ENCODE assay signal across 13 cellular contexts in the genomic region with DNA sequence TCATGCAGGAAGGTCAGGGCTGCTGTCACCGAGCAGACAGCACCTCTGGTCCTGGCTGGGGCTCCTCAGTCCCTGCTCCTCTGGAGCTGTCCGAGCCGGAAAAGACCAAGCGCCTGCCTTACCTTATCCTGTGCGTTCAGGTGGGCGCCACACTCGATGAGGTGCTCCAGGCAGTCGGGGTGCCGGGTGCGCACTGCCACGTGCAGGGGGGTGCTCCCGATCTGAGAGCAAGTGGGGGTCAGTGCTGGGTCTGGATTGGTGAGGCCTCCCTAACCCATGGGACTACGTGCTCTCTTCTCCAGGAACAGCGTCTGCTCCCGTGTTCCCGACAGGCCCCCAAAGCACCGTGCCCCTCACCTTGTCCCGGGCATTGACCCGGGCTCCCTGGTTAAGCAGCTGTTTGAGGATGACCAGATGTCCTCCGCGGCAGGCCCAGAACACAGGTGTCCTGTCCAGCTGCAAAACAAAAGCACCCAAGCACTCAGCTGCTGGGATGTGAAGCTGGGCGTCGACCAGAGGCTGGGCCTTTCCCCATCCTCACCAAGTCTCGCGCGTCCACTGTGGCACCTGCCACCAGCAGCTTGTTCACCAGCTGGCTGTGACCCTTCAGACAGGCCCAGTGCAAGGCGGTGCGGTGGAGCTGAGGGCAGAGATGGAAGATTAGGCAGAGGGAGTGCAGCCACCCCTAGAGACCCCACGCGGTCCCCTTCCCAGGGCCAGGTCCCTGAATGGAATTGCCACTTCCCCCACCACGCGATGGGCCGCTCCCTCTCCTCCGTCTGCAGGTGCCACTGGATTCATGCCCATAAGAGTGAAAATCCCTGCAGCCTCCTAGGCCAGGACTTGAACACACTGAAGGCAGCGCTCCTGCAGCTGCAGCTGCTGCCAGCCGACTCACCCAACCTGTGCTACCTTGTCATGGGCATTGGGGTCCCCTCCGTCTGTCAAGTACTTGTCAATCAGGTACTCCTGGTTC. TPM values are rescaled to one million over a fixed set of nuclear protein-coding genes. Genes with fewer than 3 reads are reported as not detected.
DNase-seq lines count a peak whose midpoint lies in the region; ATAC-seq and TF ChIP-seq lines count a peak whose summit lies in the region.
"Had no signal": no experiment of that assay in that cellular context is flagged by ENCODE, and none has a peak within 500 bp of the region (broad histone marks: within the 10 kb centered on the region; RNA-seq: fewer than 3 reads in every experiment).

No MANE protein-coding gene starts in this region.

- ATAC-seq in activated T-cell treated with anti-CD3 and anti-CD28 coated beads, Interleukin-2, amount 50 U/mL, for 72 hours (replicated peaks in 1 of 2): no peak
- peak; percentile 32; the same call in 1 of the 2 replicates for ATAC-seq in Panc1
- no peak for ATAC-seq in stimulated activated naive B cell treated with anti-CD40 and anti-IgM and Interleukin-4, amounts not matched to agents 10 μg/mL and 1 μg/mL and 100 μg/mL, for 72 hours (replicated peaks)

- no peaks in the 10 kb centered on the region for H3K9me3 Mint-ChIP-seq in activated T-cell treated with anti-CD3 and anti-CD28 coated beads, Interleukin-2, amount 50 U/mL, for 72 hours
- no peaks in the 10 kb centered on the region for H3K9me3 Mint-ChIP-seq in stimulated activated naive B cell treated with anti-CD40 and anti-IgM and Interleukin-4, amounts not matched to agents 10 μg/mL and 1 μg/mL and 100 μg/mL, for 72 hours
- no peaks in the 10 kb centered on the region for H3K9me3 Mint-ChIP-seq in HFFc6
- H3K9me3 Mint-ChIP-seq: activated T-helper 1 cell treated with anti-CD3 and anti-CD28 coated beads, Interleukin-12 subunit alpha, Interleukin-12 subunit beta, Interleukin-2, Interleukin-4 antibody, amounts not matched to agents 30 ng/mL and 10 ng/mL and 1 ng/mL, durations not matched to agents 14 hours and 24 hours and 36 hours had no signal

- peaks cover 0 to 2% of the 10 kb centered on the region in 2 donors for H3K36me3 Mint-ChIP-seq in activated T-cell treated with anti-CD3 and anti-CD28 coated beads, Interleukin-2, amount 50 U/mL, for 72 hours (ENCODE audit: insufficient read depth in 2 of 2)
- peaks cover 2 to 27% of the 10 kb centered on the region in 2 donors for H3K36me3 Mint-ChIP-seq in stimulated activated naive B cell treated with anti-CD40 and anti-IgM and Interleukin-4, amounts not matched to agents 10 μg/mL and 1 μg/mL and 100 μg/mL, for 72 hours
- no peaks in the 10 kb centered on the region for H3K36me3 Mint-ChIP-seq in HFFc6 (ENCODE audit: low read depth)

- in situ Hi-C loops in Panc1 (cut with HindIII; ENCODE audit: low pct_unique_long_range_greater_than_20kb, low sequenced_read_pairs): no loop called here

- no peaks in the 10 kb centered on the region for H3K27me3 Mint-ChIP-seq in activated T-cell treated with anti-CD3 and anti-CD28 coated beads, Interleukin-2, amount 50 U/mL, for 72 hours (ENCODE audit: low read depth)
- H3K27me3 Mint-ChIP-seq in stimulated activated naive B cell treated with anti-CD40 and anti-IgM and Interleukin-4, amounts not matched to agents 10 μg/mL and 1 μg/mL and 100 μg/mL, for 72 hours: no peaks in the 10 kb centered on the region
- peaks cover 2% of the 10 kb centered on the region for H3K27me3 Mint-ChIP-seq in HFFc6 (ENCODE audit: insufficient read depth)

- peak overlapping the region; percentile 28 to 34 for H3K4me3 Mint-ChIP-seq in activated T-cell treated with anti-CD3 and anti-CD28 coated beads, Interleukin-2, amount 50 U/mL, for 72 hours
- peak overlapping the region; percentile 59 to 73 for H3K4me3 Mint-ChIP-seq in stimulated activated naive B cell treated with anti-CD40 and anti-IgM and Interleukin-4, amounts not matched to agents 10 μg/mL and 1 μg/mL and 100 μg/mL, for 72 hours
- H3K4me3 Mint-ChIP-seq in HFFc6: no peak overlapping the region

- CTCF ChIA-PET in Panc1 (lab: Charles Lee): no interaction called here

- H3K4me1 Mint-ChIP-seq in activated T-cell treated with anti-CD3 and anti-CD28 coated beads, Interleukin-2, amount 50 U/mL, for 72 hours (ENCODE audit: low read depth): peaks cover 13% of the 10 kb centered on the region
- H3K4me1 Mint-ChIP-seq in stimulated activated naive B cell treated with anti-CD40 and anti-IgM and Interleukin-4, amounts not matched to agents 10 μg/mL and 1 μg/mL and 100 μg/mL, for 72 hours: peaks cover 14 to 19% of the 10 kb centered on the region in 2 donors
- H3K4me1 Mint-ChIP-seq in HFFc6 (ENCODE audit: low read depth): no peaks in the 10 kb centered on the region

- intact Hi-C loops in Panc1 (cut with micrococcal nuclease; ENCODE audit: unreplicated experiment): no loop called here

- POLR2A ChIA-PET in Panc1 (lab: Charles Lee): no interaction called here

- no peaks in the 10 kb centered on the region for H3K4me1 ChIP-seq in Panc1 (ENCODE audit: control insufficient read depth, insufficient read depth, low read length)
- H3K4me1 ChIP-seq: SJSA1 had no signal

- TF ChIP-seq CTCF in Panc1 (IDR thresholded peaks at IDR 0.05) (no peak), HFFc6 (IDR thresholded peaks at IDR 0.05) (no peak)

- H3K9me3 ChIP-seq in Panc1 (ENCODE audit: control insufficient read depth, insufficient read depth, low read depth, low read length): no peaks in the 10 kb centered on the region
- H3K9me3 ChIP-seq: heart left ventricle, left ventricle myocardium inferior, SJSA1 had no signal

- H3K4me3 ChIP-seq in Panc1 (ENCODE audit: low read depth in 2 of 2, low read length in 2 of 2): no peak overlapping the region
- H3K4me3 ChIP-seq: SJSA1 had no signal

- no TSS peak for BruUV-seq in Panc1 (replicated peaks; lab: Mats Ljungman, UMichigan)

- DNase-seq in activated T-cell treated with anti-CD3 and anti-CD28 coated beads, Interleukin-2, amount 50 U/mL, for 72 hours: no peak
- no peak for DNase-seq in activated T-cell treated with anti-CD3 and anti-CD28 coated beads for 4 hours
- DNase-seq in Panc1 (ENCODE audit: low read depth, low spot score): no peak
- peak; percentile 46 for DNase-seq in islet precursor cell
- DNase-seq in stimulated activated naive B cell treated with anti-CD40 and anti-IgM and Interleukin-4, amounts not matched to agents 10 μg/mL and 1 μg/mL and 100 μg/mL, for 72 hours: no peak
- no peak for DNase-seq in HFFc6
- no peak for DNase-seq in NCI-H1930 (lab: John Stamatoyannopoulos, UW)
- no peak for DNase-seq in activated CD4-positive, alpha-beta T cell treated with anti-CD3 and anti-CD28 coated beads, Interleukin-2, amount 50 U/mL, for 1 hour
- DNase-seq: NCI-H1436 treated with DMSO at 0.1 percent for 48 hours had no signal

- H3K36me3 ChIP-seq in Panc1 (ENCODE audit: control insufficient read depth, insufficient read depth, low read length): peaks cover under 1% of the 10 kb centered on the region; the same call in 1 of the 2 replicates
- H3K36me3 ChIP-seq: SJSA1 had no signal

- no peaks in the 10 kb centered on the region for H3K27me3 ChIP-seq in Panc1 (ENCODE audit: control insufficient read depth, insufficient read depth, low read length)
- H3K27me3 ChIP-seq: heart left ventricle, SJSA1 had no signal

- no peak overlapping the region for H3K27ac ChIP-seq in Panc1 (ENCODE audit: low read length)
- H3K27ac ChIP-seq: left ventricle myocardium inferior, SJSA1 had no signal

- no peak overlapping the region for H3K27ac Mint-ChIP-seq in activated T-cell treated with anti-CD3 and anti-CD28 coated beads, Interleukin-2, amount 50 U/mL, for 72 hours
- H3K27ac Mint-ChIP-seq in stimulated activated naive B cell treated with anti-CD40 and anti-IgM and Interleukin-4, amounts not matched to agents 10 μg/mL and 1 μg/mL and 100 μg/mL, for 72 hours: no peak overlapping the region
- no peak overlapping the region for H3K27ac Mint-ChIP-seq in HFFc6

RNA-seq across cellular contexts. Expression of gene ANKRD23, which starts 3.7 kb away (rescaled TPM):
- total RNA-seq in activated T-cell treated with anti-CD3 and anti-CD28 coated beads, Interleukin-2, amount 50 U/mL, for 72 hours: 1 to 10 TPM; 4.4 to 5.7 TPM
- total RNA-seq in Panc1 (2021; ENCODE audit: unreplicated experiment): 3.2 TPM
- polyA plus RNA-seq in Panc1 (2012; ENCODE audit: insufficient read length): 2.6 TPM
- total RNA-seq in HFFc6 (2021; fragmentation: NEBNext Ultra II Directional; extraction: Animal tissue kit (Norgen Biotek cat#: 25700)): 1 to 10 TPM in 4 of 6 experiments, under 1 TPM in 2; 0.71 to 1.8 (median 1.3) TPM

RNA-seq across cellular contexts. Expression of gene ANKRD39, which starts 17.7 kb away (rescaled TPM):
- 10 to 100 TPM; 16.5 to 17.2 TPM for total RNA-seq in activated T-cell treated with anti-CD3 and anti-CD28 coated beads, Interleukin-2, amount 50 U/mL, for 72 hours
- 24.4 TPM for total RNA-seq in Panc1 (2021; ENCODE audit: unreplicated experiment)
- polyA plus RNA-seq in Panc1 (2012; ENCODE audit: insufficient read length): 40.1 TPM
- 10 to 100 TPM; 14.7 to 16.3 (median 15.3) TPM for total RNA-seq in HFFc6 (2021; fragmentation: NEBNext Ultra II Directional; extraction: Animal tissue kit (Norgen Biotek cat#: 25700))

RNA-seq across cellular contexts. Expression of gene CNNM3, which starts 24.1 kb away (rescaled TPM):
- 10 to 100 TPM; 20.7 to 27.9 TPM for total RNA-seq in activated T-cell treated with anti-CD3 and anti-CD28 coated beads, Interleukin-2, amount 50 U/mL, for 72 hours
- total RNA-seq in Panc1 (2021; ENCODE audit: unreplicated experiment): 34.0 TPM
- polyA plus RNA-seq in Panc1 (2012; ENCODE audit: insufficient read length): 27.5 TPM
- total RNA-seq in HFFc6 (2021; fragmentation: NEBNext Ultra II Directional; extraction: Animal tissue kit (Norgen Biotek cat#: 25700)): 1 to 10 TPM; 6.3 to 10.0 (median 8.5) TPM

RNA-seq across cellular contexts. Expression of gene SEMA4C, which starts 29.7 kb away (rescaled TPM):
- total RNA-seq in activated T-cell treated with anti-CD3 and anti-CD28 coated beads, Interleukin-2, amount 50 U/mL, for 72 hours: 10 to 100 TPM; 16.0 to 22.2 TPM
- total RNA-seq in Panc1 (2021; ENCODE audit: unreplicated experiment): 40.2 TPM
- polyA plus RNA-seq in Panc1 (2012; ENCODE audit: insufficient read length): 54.0 TPM
- 10 to 100 TPM; 11.6 to 13.7 (median 12.7) TPM for total RNA-seq in HFFc6 (2021; fragmentation: NEBNext Ultra II Directional; extraction: Animal tissue kit (Norgen Biotek cat#: 25700))
